ENCODE assay signal across 15 cellular contexts in the genomic region with DNA sequence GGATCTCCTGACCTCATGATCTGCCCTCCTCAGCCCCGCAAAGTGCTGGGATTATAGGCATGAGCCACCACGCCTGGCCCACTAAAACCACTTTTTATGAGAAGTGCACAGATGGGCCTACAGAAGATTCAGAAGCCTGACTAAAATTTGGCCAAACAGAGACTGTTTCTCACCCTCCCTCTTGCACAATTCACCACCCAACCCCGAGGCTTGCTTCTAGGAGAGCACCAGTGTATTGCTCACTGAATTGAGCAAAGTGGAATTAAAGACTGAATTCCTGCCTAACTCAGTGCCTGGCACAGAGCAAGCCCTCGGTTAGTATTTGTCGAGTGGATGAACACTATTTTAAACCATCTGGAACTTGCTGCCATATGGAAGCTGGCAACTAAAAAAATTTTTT. TPM values are rescaled to one million over a fixed set of nuclear protein-coding genes. Genes with fewer than 3 reads are reported as not detected.
DNase-seq lines count a peak whose midpoint lies in the region; ATAC-seq and TF ChIP-seq lines count a peak whose summit lies in the region.
"Had no signal": no experiment of that assay in that cellular context is flagged by ENCODE, and none has a peak within 500 bp of the region (broad histone marks: within the 10 kb centered on the region; RNA-seq: fewer than 3 reads in every experiment).

No MANE protein-coding gene starts in this region.

- H3K27ac Mint-ChIP-seq in activated CD4-positive, alpha-beta T cell treated with anti-CD3 and anti-CD28 coated beads, Interleukin-2, amount 10 ng/mL, durations not matched to agents 24 days and 14 days = no peak overlapping the region
- H3K27ac Mint-ChIP-seq: CD8-positive, alpha-beta T cell had no signal

- peaks cover 2% of the 10 kb centered on the region for H4K20me1 ChIP-seq in osteoblast (ENCODE audit: insufficient read depth, low read length)

- H2AFZ ChIP-seq in osteoblast (ENCODE audit: low read length) = no peak overlapping the region

- no peak overlapping the region for H3K9ac ChIP-seq in subcutaneous abdominal adipose tissue (ENCODE audit: low read length in 5 of 5)

- H3K4me1 ChIP-seq in subcutaneous abdominal adipose tissue (ENCODE audit: control insufficient read depth in 5 of 5, insufficient read depth in 5 of 5, low read length in 5 of 5) = peaks cover 7 to 57% (median 43%) of the 10 kb centered on the region in 5 donors
- peaks cover 25% of the 10 kb centered on the region for H3K4me1 ChIP-seq in osteoblast (ENCODE audit: insufficient read depth, low read length)

- H3K27ac ChIP-seq in subcutaneous abdominal adipose tissue (ENCODE audit: low read depth, low read length) (peak overlapping the region; percentile 79), osteoblast (ENCODE audit: low read depth, low read length) (no peak overlapping the region)
- H3K27ac ChIP-seq: SJSA1 had no signal

- peaks cover 11% of the 10 kb centered on the region for H3K79me2 ChIP-seq in osteoblast (ENCODE audit: insufficient read depth, low read length)

- H3K4me3 ChIP-seq in fibroblast of the aortic adventitia (ENCODE audit: low read depth, low read length) (no peak overlapping the region), subcutaneous abdominal adipose tissue (ENCODE audit: low read depth in 1 of 5, low read length in 5 of 5) (no peak overlapping the region), osteoblast (ENCODE audit: insufficient read depth, low read length) (no peak overlapping the region)
- H3K4me3 ChIP-seq: mucosa of descending colon, SJSA1, upper lobe of right lung had no signal

- intact Hi-C loops in activated CD4-positive, alpha-beta T cell treated with anti-CD3 and anti-CD28 coated beads, Interleukin-2, amount 10 ng/mL, durations not matched to agents 24 days and 14 days (cut with micrococcal nuclease) = no loop called here

- H3K36me3 ChIP-seq in subcutaneous abdominal adipose tissue (ENCODE audit: control insufficient read depth in 5 of 5, insufficient read depth in 5 of 5, low read length in 5 of 5) (no peaks in the 10 kb centered on the region), osteoblast (ENCODE audit: insufficient read depth, low read length) (no peaks in the 10 kb centered on the region)
- H3K36me3 ChIP-seq: upper lobe of right lung had no signal

- no peak for TF ChIP-seq CTCF in fibroblast of the aortic adventitia (IDR thresholded peaks at IDR 0.05; ENCODE audit: insufficient read depth, low read length)
- TF ChIP-seq CTCF in osteoblast (IDR thresholded peaks at IDR 0.05; ENCODE audit: extremely low read depth, low read depth, low read length) = no peak

- ATAC-seq in HG02610 (IDR thresholded peaks at IDR 0.05; ENCODE audit: unreplicated experiment) = no peak
- ATAC-seq: CD8-positive, alpha-beta T cell; mucosa of descending colon; upper lobe of right lung had no signal

- no peak overlapping the region for H3K4me3 Mint-ChIP-seq in activated CD4-positive, alpha-beta T cell treated with anti-CD3 and anti-CD28 coated beads, Interleukin-2, amount 10 ng/mL, durations not matched to agents 24 days and 14 days
- H3K4me3 Mint-ChIP-seq: CD8-positive, alpha-beta T cell had no signal

- no peak overlapping the region for H3K4me2 ChIP-seq in osteoblast (ENCODE audit: insufficient read depth, low read length)

- DNase-seq in activated CD4-positive, alpha-beta T cell treated with anti-CD3 and anti-CD28 coated beads, Interleukin-2, amount 10 ng/mL, durations not matched to agents 24 days and 14 days = peak; percentile 47
- DNase-seq in activated CD4-positive, alpha-beta T cell treated with anti-CD3 and anti-CD28 coated beads, Interleukin-2, amount 50 U/mL, for 1 hour = no peak
- DNase-seq in SKM-1 treated with dmso at 0.1 percent for 144 hours (lab: John Stamatoyannopoulos, UW; ENCODE audit: unreplicated experiment) (peak; percentile 87), fibroblast of the aortic adventitia (ENCODE audit: low read depth) (peak; percentile 24), osteoblast (ENCODE audit: insufficient read length, low spot score, missing footprints) (no peak), NCI-H446 (lab: John Stamatoyannopoulos, UW) (no peak)
- DNase-seq: 8988T; activated gamma-delta T cell treated with Interleukin-2 at 50 U/mL for 16 hours; CD8-positive, alpha-beta T cell; kidney; mucosa of descending colon; upper lobe of right lung had no signal

- peaks cover 14% of the 10 kb centered on the region for H3K4me1 Mint-ChIP-seq in activated CD4-positive, alpha-beta T cell treated with anti-CD3 and anti-CD28 coated beads, Interleukin-2, amount 10 ng/mL, durations not matched to agents 24 days and 14 days

- H3K9me3 ChIP-seq in subcutaneous abdominal adipose tissue (ENCODE audit: control insufficient read depth in 5 of 5, low read length in 5 of 5) (no peaks in the 10 kb centered on the region), osteoblast (ENCODE audit: low read depth, low read length) (no peaks in the 10 kb centered on the region)
- H3K9me3 ChIP-seq: mucosa of descending colon, SJSA1, upper lobe of right lung had no signal

- H3K27me3 Mint-ChIP-seq in activated CD4-positive, alpha-beta T cell treated with anti-CD3 and anti-CD28 coated beads, Interleukin-2, amount 10 ng/mL, durations not matched to agents 24 days and 14 days = no peaks in the 10 kb centered on the region

- no peaks in the 10 kb centered on the region for H3K27me3 ChIP-seq in subcutaneous abdominal adipose tissue (ENCODE audit: control insufficient read depth in 5 of 5, insufficient read depth in 4 of 5, low read length in 5 of 5)
- no peaks in the 10 kb centered on the region for H3K27me3 ChIP-seq in osteoblast (ENCODE audit: insufficient read depth, low read length)
- H3K27me3 ChIP-seq: SJSA1, upper lobe of right lung had no signal

- H3K9me3 Mint-ChIP-seq in activated CD4-positive, alpha-beta T cell treated with anti-CD3 and anti-CD28 coated beads, Interleukin-2, amount 10 ng/mL, durations not matched to agents 24 days and 14 days = no peaks in the 10 kb centered on the region
- H3K9me3 Mint-ChIP-seq: CD8-positive, alpha-beta T cell had no signal

- H3K36me3 Mint-ChIP-seq in activated CD4-positive, alpha-beta T cell treated with anti-CD3 and anti-CD28 coated beads, Interleukin-2, amount 10 ng/mL, durations not matched to agents 24 days and 14 days (ENCODE audit: low read depth) = peaks cover 8% of the 10 kb centered on the region

RNA-seq across cellular contexts. Expression of a gene that starts 3.4 kb away (rescaled TPM):
- 43.9 and 44.8 TPM in 2 replicates for total RNA-seq in activated CD4-positive, alpha-beta T cell treated with anti-CD3 and anti-CD28 coated beads, Interleukin-2, amount 10 ng/mL, durations not matched to agents 24 days and 14 days
- total RNA-seq in fibroblast of the aortic adventitia (ENCODE audit: low replicate concordance) = 38.5 and 73.9 TPM in 2 replicates
- total RNA-seq in osteoblast = 66.2 and 68.1 TPM in 2 replicates

RNA-seq across cellular contexts. Expression of a gene that starts 16.3 kb away (rescaled TPM):
- 13.8 and 16.6 TPM in 2 replicates for total RNA-seq in activated CD4-positive, alpha-beta T cell treated with anti-CD3 and anti-CD28 coated beads, Interleukin-2, amount 10 ng/mL, durations not matched to agents 24 days and 14 days
- total RNA-seq in fibroblast of the aortic adventitia (ENCODE audit: low replicate concordance) (15.0 and 61.8 TPM in 2 replicates), osteoblast (46.3 and 51.9 TPM in 2 replicates)

Comparison
In these comparisons a context has a peak if more than half of its experiments do, and no peak if none do; other contexts are left out.
1. DNase-seq: peak in activated CD4-positive, alpha-beta T cell treated with anti-CD3 and anti-CD28 coated beads, Interleukin-2, amount 10 ng/mL, durations not matched to agents 24 days and 14 days (single experiment), SKM-1 treated with dmso at 0.1 percent for 144 hours (single experiment) and fibroblast of the aortic adventitia (single experiment); none in activated CD4-positive, alpha-beta T cell treated with anti-CD3 and anti-CD28 coated beads, Interleukin-2, amount 50 U/mL, for 1 hour (single experiment), osteoblast (single experiment) and NCI-H446 (0 of 2).